8 cellular contexts compared by ENCODE assay signal in genomic region chr20:18288748-18289705, GRCh38.
DNase-seq lines count a peak whose midpoint lies in the region; ATAC-seq and TF ChIP-seq lines count a peak whose summit lies in the region.

No MANE protein-coding gene starts in this region.

- H3K27ac ChIP-seq in VCaP: peak overlapping the region; percentile 86

- ATAC-seq in GM19351 (IDR thresholded peaks at IDR 0.05; ENCODE audit: unreplicated experiment) (peak; percentile 0), GM21526 (IDR thresholded peaks at IDR 0.05; ENCODE audit: low FRiP score, unreplicated experiment) (no peak), HG02763 (IDR thresholded peaks at IDR 0.05; ENCODE audit: unreplicated experiment) (no peak), HG02938 (IDR thresholded peaks at IDR 0.05; ENCODE audit: unreplicated experiment) (no peak)

- DNase-seq in AG08396 (ENCODE audit: low spot score) (peak; percentile 30), fibroblast of peridontal ligament (ENCODE audit: extremely low read depth) (peak; percentile 26), pons (ENCODE audit: low spot score) (peak; percentile 34)

- no peak; the same call in 1 of the 2 replicates for TF ChIP-seq CTCF in VCaP (conservative IDR thresholded peaks at IDR 0.05)
